11 cellular contexts compared by ENCODE assay signal in genomic region chr11:35629914-35630313, GRCh38. TPM values are rescaled to one million over a fixed set of nuclear protein-coding genes. Genes with fewer than 3 reads are reported as not detected.
DNase-seq lines count a peak whose midpoint lies in the region; ATAC-seq, FAIRE-seq and TF ChIP-seq lines count a peak whose summit lies in the region.
"Had no signal": no experiment of that assay in that cellular context is flagged by ENCODE, and none has a peak within 500 bp of the region (broad histone marks: within the 10 kb centered on the region; RNA-seq: fewer than 3 reads in every experiment).

No MANE protein-coding gene starts in this region.

- H3K4me1 ChIP-seq in A549 (peaks cover 35% of the 10 kb centered on the region), astrocyte (ENCODE audit: insufficient read depth, low read length) (peaks cover 13% of the 10 kb centered on the region)

- no peak for TF ChIP-seq POLR2A in A549 (IDR thresholded peaks at IDR 0.05; ENCODE audit: low read length)

- no peak for TF ChIP-seq RAD21 in A549 (conservative IDR thresholded peaks at IDR 0.05 in 1 of 2, IDR thresholded peaks at IDR 0.05 in 1 of 2)

- H3K4me3 ChIP-seq in A549 (no peak overlapping the region), astrocyte (ENCODE audit: insufficient read depth, low read depth, low read length) (no peak overlapping the region), kidney epithelial cell (ENCODE audit: low read depth, low read length) (no peak overlapping the region)

- 2% methylated on average over 6 of the region's 6 CpGs for WGBS in A549 (ENCODE audit: missing lambda C conversion rate)

- H3K4me3 Mint-ChIP-seq in astrocyte (ENCODE audit: unreplicated experiment) = peak overlapping the region; percentile 27
- H3K4me3 Mint-ChIP-seq: activated CD4-positive, alpha-beta T cell treated with anti-CD3 and anti-CD28 coated beads, Interleukin-2, amount 10 ng/mL, durations not matched to agents 7 days and 5 days; CD8-positive, alpha-beta T cell had no signal

- no peaks in the 10 kb centered on the region for H3K9me3 Mint-ChIP-seq in astrocyte (ENCODE audit: unreplicated experiment)
- H3K9me3 Mint-ChIP-seq: activated CD4-positive, alpha-beta T cell treated with anti-CD3 and anti-CD28 coated beads, Interleukin-2, amount 10 ng/mL, durations not matched to agents 7 days and 5 days; CD8-positive, alpha-beta T cell had no signal

- DNase-seq in A549 (ENCODE audit: low read depth in 1 of 2, low spot score in 1 of 2) (peak; percentile 59 to 85), HK-2 (ENCODE audit: unreplicated experiment) (peak; percentile 73), astrocyte (ENCODE audit: low read depth) (peak; percentile 99), kidney epithelial cell (ENCODE audit: low read depth) (peak; percentile 96), NCI-H510A treated with DMSO at 0.1 percent for 48 hours (lab: John Stamatoyannopoulos, UW) (no peak)
- DNase-seq: activated CD4-positive, alpha-beta T cell treated with anti-CD3 and anti-CD28 coated beads, Interleukin-2, amount 10 ng/mL, durations not matched to agents 7 days and 5 days; CD8-positive, alpha-beta T cell; posterior cingulate gyrus had no signal

- ATAC-seq in A549 (peak; percentile 87 to 92), GM19463 (IDR thresholded peaks at IDR 0.05; ENCODE audit: unreplicated experiment) (no peak), HG02938 (IDR thresholded peaks at IDR 0.05; ENCODE audit: unreplicated experiment) (no peak), HG02763 (IDR thresholded peaks at IDR 0.05; ENCODE audit: unreplicated experiment) (no peak)
- ATAC-seq: CD8-positive, alpha-beta T cell had no signal

- CTCF ChIA-PET in A549 (lab: Yijun Ruan, JAX) = interaction anchor here (2.1 kb wide), 1 partner anchor 14 kb away, joined by 6 read pairs; no protein-coding TSS in a partner anchor

- H3K27ac Mint-ChIP-seq in astrocyte (ENCODE audit: unreplicated experiment) = peak overlapping the region; percentile 81
- H3K27ac Mint-ChIP-seq: activated CD4-positive, alpha-beta T cell treated with anti-CD3 and anti-CD28 coated beads, Interleukin-2, amount 10 ng/mL, durations not matched to agents 7 days and 5 days; CD8-positive, alpha-beta T cell had no signal

- H3K9ac ChIP-seq in astrocyte (ENCODE audit: low read length) = peak overlapping the region; percentile 13

- FAIRE-seq in A549 (lab: Jason Lieb, UNC) = peak; percentile 49
- peak; percentile 96 for FAIRE-seq in astrocyte (lab: Jason Lieb, UNC)

- no peaks in the 10 kb centered on the region for H3K36me3 Mint-ChIP-seq in astrocyte (ENCODE audit: low read depth, unreplicated experiment)
- H3K36me3 Mint-ChIP-seq: CD8-positive, alpha-beta T cell had no signal

- no peaks in the 10 kb centered on the region for H4K20me1 ChIP-seq in astrocyte (ENCODE audit: insufficient read depth, low read length)

- peak overlapping the region; percentile 53 for H3K4me2 ChIP-seq in A549
- peak overlapping the region; percentile 71 for H3K4me2 ChIP-seq in astrocyte (ENCODE audit: low read length)

- no peaks in the 10 kb centered on the region for H3K27me3 ChIP-seq in astrocyte (ENCODE audit: insufficient read depth, low read length)
- no peaks in the 10 kb centered on the region for H3K27me3 ChIP-seq in kidney epithelial cell (ENCODE audit: control insufficient read depth, insufficient read depth, low read length)

- no peak for TF ChIP-seq CTCF in A549 (IDR thresholded peaks at IDR 0.05)
- no peak for TF ChIP-seq CTCF in astrocyte (IDR thresholded peaks at IDR 0.05; ENCODE audit: insufficient read depth, low read depth, low read length)
- TF ChIP-seq CTCF in kidney epithelial cell (IDR thresholded peaks at IDR 0.05; ENCODE audit: insufficient read depth, low read length, poor library complexity, severe bottlenecking) = no peak

- peak in 1 of 2 experiments; percentile 40; a peak in 2 of 5 replicates for TF ChIP-seq EP300 in A549 (IDR thresholded peaks at IDR 0.05)

- no peaks in the 10 kb centered on the region for H3K9me3 ChIP-seq in A549
- no peaks in the 10 kb centered on the region for H3K9me3 ChIP-seq in astrocyte (ENCODE audit: insufficient read depth, low read depth, low read length)

- POLR2A ChIA-PET in A549 (lab: Yijun Ruan, JAX) = interaction anchor here (0.7 kb wide), 1 partner anchor 33 kb away, joined by 3 read pairs; the partner anchor contains the start of gene TRIM44

- H3K4me1 Mint-ChIP-seq in astrocyte (ENCODE audit: low read depth, unreplicated experiment) = peaks cover 38% of the 10 kb centered on the region
- H3K4me1 Mint-ChIP-seq: activated CD4-positive, alpha-beta T cell treated with anti-CD3 and anti-CD28 coated beads, Interleukin-2, amount 10 ng/mL, durations not matched to agents 7 days and 5 days had no signal

- H3K27me3 Mint-ChIP-seq in astrocyte (ENCODE audit: low read depth, unreplicated experiment) = no peaks in the 10 kb centered on the region

- H3K79me2 ChIP-seq in astrocyte (ENCODE audit: insufficient read depth, low read length) = no peaks in the 10 kb centered on the region

- H2AFZ ChIP-seq in astrocyte (ENCODE audit: low read depth, low read length) = no peak overlapping the region

- H3K27ac ChIP-seq in A549 = peak overlapping the region; percentile 57 to 69; a peak in 5 of 6 replicates
- H3K27ac ChIP-seq in astrocyte (ENCODE audit: low read depth, low read length) = peak overlapping the region; percentile 66

- H3K36me3 ChIP-seq in astrocyte (ENCODE audit: insufficient read depth, low read length) (no peaks in the 10 kb centered on the region), kidney epithelial cell (ENCODE audit: control insufficient read depth, insufficient read depth, low read length) (no peaks in the 10 kb centered on the region)

TF ChIP-seq in A549, 52 proteins besides CTCF, POLR2A, EP300 and RAD21 (continues in another document):
- TF ChIP-seq HDAC2 (IDR thresholded peaks at IDR 0.05) (no peak), FOXS1 (CRISPR knock-in tag; IDR thresholded peaks at IDR 0.05) (no peak), HOXB5 (CRISPR knock-in tag; IDR thresholded peaks at IDR 0.05) (no peak), MAZ (IDR thresholded peaks at IDR 0.05; ENCODE audit: borderline replicate concordance, low read depth, low read length) (no peak), CEBPB (IDR thresholded peaks at IDR 0.05) (no peak), KDM5A (IDR thresholded peaks at IDR 0.05) (no peak), RFX5 (IDR thresholded peaks at IDR 0.05) (no peak), JUN (IDR thresholded peaks at IDR 0.05) (peak in 1 of 2 experiments; percentile 57; a peak in 3 of 5 replicates), TFCP2L1 (CRISPR knock-in tag; IDR thresholded peaks at IDR 0.05) (no peak), CHD2 (IDR thresholded peaks at IDR 0.05; ENCODE audit: low read length, partially characterized antibody) (no peak), RARB (CRISPR knock-in tag; IDR thresholded peaks at IDR 0.05) (no peak), MAX (IDR thresholded peaks at IDR 0.05) (peak; percentile 64), MYC (IDR thresholded peaks at IDR 0.05; ENCODE audit: borderline replicate concordance, low read length) (no peak), GATA3 (IDR thresholded peaks at IDR 0.05; ENCODE audit: borderline replicate concordance) (peak; percentile 59; the same call in 1 of the 2 replicates), ATOH8 (CRISPR knock-in tag; IDR thresholded peaks at IDR 0.05; ENCODE audit: low read depth) (no peak), SMC3 (IDR thresholded peaks at IDR 0.05) (no peak), JUNB (IDR thresholded peaks at IDR 0.05) (peak; percentile 88), HES2 (IDR thresholded peaks at IDR 0.05) (no peak), PHF8 (IDR thresholded peaks at IDR 0.05; ENCODE audit: borderline replicate concordance, low read depth) (no peak), SREBF2 (IDR thresholded peaks at IDR 0.05) (no peak)
- TF ChIP-seq, protein P1, sequence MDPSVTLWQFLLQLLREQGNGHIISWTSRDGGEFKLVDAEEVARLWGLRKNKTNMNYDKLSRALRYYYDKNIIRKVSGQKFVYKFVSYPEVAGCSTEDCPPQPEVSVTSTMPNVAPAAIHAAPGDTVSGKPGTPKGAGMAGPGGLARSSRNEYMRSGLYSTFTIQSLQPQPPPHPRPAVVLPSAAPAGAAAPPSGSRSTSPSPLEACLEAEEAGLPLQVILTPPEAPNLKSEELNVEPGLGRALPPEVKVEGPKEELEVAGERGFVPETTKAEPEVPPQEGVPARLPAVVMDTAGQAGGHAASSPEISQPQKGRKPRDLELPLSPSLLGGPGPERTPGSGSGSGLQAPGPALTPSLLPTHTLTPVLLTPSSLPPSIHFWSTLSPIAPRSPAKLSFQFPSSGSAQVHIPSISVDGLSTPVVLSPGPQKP (IDR thresholded peaks at IDR 0.05; ENCODE audit: low read depth, low read length) = no peak

RNA-seq across cellular contexts. Expression of gene FJX1, which starts 11.7 kb away (rescaled TPM):
- polyA plus RNA-seq in A549 (2011; rRNA removed) (6.5 and 7.1 TPM in 2 replicates), A549 (2017; fragmentation: RNase III; extraction: RNeasy Plus Mini Kit Qiagen cat#74134 plus additional on column Dnase treatment) (14.5 to 17.9 TPM (median 15.6 TPM) in 3 replicates)
- polyA plus RNA-seq in A549 (2012; cell fraction: cytosol; rRNA removed) = 16.4 and 23.4 TPM in 2 replicates
- 23.7 and 31.3 TPM in 2 replicates for polyA plus RNA-seq in A549 (2012; cell fraction: nucleus; rRNA removed)
- polyA minus RNA-seq in A549 (2011; rRNA and poly(A)+ RNA removed) = 5.4 and 5.9 TPM in 2 replicates
- total RNA-seq in astrocyte (47.9 and 50.2 TPM in 2 replicates), kidney epithelial cell (36.1 and 37.2 TPM in 2 replicates)
- total RNA-seq: CD8-positive, alpha-beta T cell had no signal

RNA-seq across cellular contexts. Expression of gene TRIM44, which starts 32.7 kb away (rescaled TPM):
- polyA plus RNA-seq in A549 (2011; rRNA removed) (70.4 and 102 TPM in 2 replicates), A549 (2017; fragmentation: RNase III; extraction: RNeasy Plus Mini Kit Qiagen cat#74134 plus additional on column Dnase treatment) (19.3 to 23.7 TPM (median 20.9 TPM) in 3 replicates)
- 20.3 and 20.4 TPM in 2 replicates for polyA plus RNA-seq in A549 (2012; cell fraction: cytosol; rRNA removed)
- 11.3 and 21.5 TPM in 2 replicates for polyA plus RNA-seq in A549 (2012; cell fraction: nucleus; rRNA removed)
- 91.7 and 113 TPM in 2 replicates for polyA minus RNA-seq in A549 (2011; rRNA and poly(A)+ RNA removed)
- total RNA-seq in astrocyte (61.0 and 62.4 TPM in 2 replicates), kidney epithelial cell (40.9 and 56.7 TPM in 2 replicates)

Comparison
In these comparisons a context has a peak if more than half of its experiments do, and no peak if none do; other contexts are left out.
1. ATAC-seq: peak in A549 (2 of 2); none in GM19463 (single experiment), HG02938 (single experiment) and HG02763 (single experiment).